ENCODE assay signal across 1 cellular context in the genomic region with DNA sequence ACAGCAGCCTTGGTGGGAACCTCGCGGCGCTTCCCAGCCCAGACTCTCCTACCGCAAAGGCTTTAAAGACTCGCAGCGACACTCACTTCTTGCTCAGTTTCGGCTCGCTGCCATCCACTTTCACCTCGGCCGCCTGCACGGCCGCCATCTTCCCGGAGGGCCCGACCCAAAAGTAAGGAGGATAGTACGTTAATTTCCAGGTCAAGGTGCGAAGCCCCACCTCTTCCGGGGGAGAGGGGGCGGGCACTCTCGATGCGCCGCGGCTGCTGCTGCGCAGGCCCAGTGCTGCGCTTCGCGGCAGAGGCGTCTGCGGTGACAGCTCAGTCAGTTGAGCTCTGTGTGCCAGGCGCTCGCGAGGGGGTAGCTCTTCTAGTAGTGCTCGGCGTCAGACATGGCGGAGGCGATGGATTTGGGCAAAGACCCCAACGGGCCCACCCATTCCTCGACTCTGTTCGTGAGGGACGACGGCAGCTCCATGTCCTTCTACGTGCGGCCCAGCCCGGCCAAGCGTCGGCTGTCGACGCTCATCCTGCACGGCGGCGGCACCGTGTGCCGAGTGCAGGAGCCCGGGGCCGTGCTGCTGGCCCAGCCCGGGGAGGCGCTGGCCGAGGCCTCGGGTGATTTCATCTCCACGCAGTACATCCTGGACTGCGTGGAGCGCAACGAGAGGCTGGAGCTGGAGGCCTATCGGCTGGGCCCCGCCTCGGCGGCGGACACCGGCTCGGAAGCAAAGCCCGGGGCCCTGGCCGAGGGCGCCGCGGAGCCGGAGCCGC.
TF ChIP-seq lines count a peak whose summit lies in the region.

A gene (minus strand): TSS at position 174 of the 773 bp plus-strand sequence. CDS start 26 bp downstream, at position 148.
A gene with protein sequence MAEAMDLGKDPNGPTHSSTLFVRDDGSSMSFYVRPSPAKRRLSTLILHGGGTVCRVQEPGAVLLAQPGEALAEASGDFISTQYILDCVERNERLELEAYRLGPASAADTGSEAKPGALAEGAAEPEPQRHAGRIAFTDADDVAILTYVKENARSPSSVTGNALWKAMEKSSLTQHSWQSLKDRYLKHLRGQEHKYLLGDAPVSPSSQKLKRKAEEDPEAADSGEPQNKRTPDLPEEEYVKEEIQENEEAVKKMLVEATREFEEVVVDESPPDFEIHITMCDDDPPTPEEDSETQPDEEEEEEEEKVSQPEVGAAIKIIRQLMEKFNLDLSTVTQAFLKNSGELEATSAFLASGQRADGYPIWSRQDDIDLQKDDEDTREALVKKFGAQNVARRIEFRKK (plus strand): TSS at position 282 of the 773 bp plus-strand sequence. CDS start 110 bp downstream, at position 392.

TF ChIP-seq in H1, 55 proteins besides CTCF, POLR2A, EP300 and RAD21 (continues in another document):
- TF ChIP-seq TAF7 (optimal IDR thresholded peaks at IDR 0.05; ENCODE audit: borderline replicate concordance, low read depth, low read length) (peak; percentile 86), SIRT6 (IDR thresholded peaks at IDR 0.05; ENCODE audit: low read length) (no peak), RNF2 (IDR thresholded peaks at IDR 0.05; ENCODE audit: borderline replicate concordance, low read depth, low read length, missing control alignments, poor library complexity, severe bottlenecking) (no peak), SIX5 (IDR thresholded peaks at IDR 0.05; ENCODE audit: low read depth, low read length) (no peak), SUZ12 (IDR thresholded peaks at IDR 0.05; ENCODE audit: low read length) (no peak), CTBP2 (IDR thresholded peaks at IDR 0.05; ENCODE audit: borderline replicate concordance, insufficient read depth, insufficient read length, low read length) (no peak), EGR1 (IDR thresholded peaks at IDR 0.05; ENCODE audit: borderline replicate concordance, low read depth, low read length) (no peak), YY1 (IDR thresholded peaks at IDR 0.05; ENCODE audit: low read depth, low read length) (peak; percentile 97), KDM4A (IDR thresholded peaks at IDR 0.05; ENCODE audit: low read depth, low read length, severe bottlenecking) (peak; percentile 81), NANOG (IDR thresholded peaks at IDR 0.05; ENCODE audit: insufficient read depth, low read depth, low read length, poor library complexity, severe bottlenecking) (no peak), MAFK (IDR thresholded peaks at IDR 0.05; ENCODE audit: low read depth, low read length) (no peak), KDM5A (IDR thresholded peaks at IDR 0.05; ENCODE audit: low read length) (peak; percentile 92), TEAD4 (IDR thresholded peaks at IDR 0.05; ENCODE audit: low read depth, low read length) (no peak), EZH2 (IDR thresholded peaks at IDR 0.05; ENCODE audit: low read depth, low read length, severe bottlenecking) (no peak), CREB1 (IDR thresholded peaks at IDR 0.05) (no peak), TBP (IDR thresholded peaks at IDR 0.05; ENCODE audit: low read depth, low read length) (peak; percentile 88), GTF2F1 (IDR thresholded peaks at IDR 0.05; ENCODE audit: borderline replicate concordance, low read depth, low read length) (0 out of 2 replicates have a peak, but pooled peaks have one; percentile 12), JUN (IDR thresholded peaks at IDR 0.05; ENCODE audit: low read depth, low read length) (no peak), CBX5 (IDR thresholded peaks at IDR 0.05; ENCODE audit: low read depth, low read length) (no peak), BRCA1 (IDR thresholded peaks at IDR 0.05; ENCODE audit: low read depth, low read length) (no peak), BACH1 (IDR thresholded peaks at IDR 0.05; ENCODE audit: low read length) (no peak), POLR2AphosphoS5 (IDR thresholded peaks at IDR 0.05; ENCODE audit: low read depth, low read length) (peak; percentile 90; the same call in 1 of the 2 replicates), FOSL1 (IDR thresholded peaks at IDR 0.05; ENCODE audit: insufficient read depth, low read depth, low read length) (no peak), HDAC2 (IDR thresholded peaks at IDR 0.05; ENCODE audit: borderline replicate concordance in 1 of 2, low read depth in 2 of 2, low read length in 2 of 2) (0 out of 4 replicates have a peak, but pooled peaks have one; percentile 36 to 60), SRF (IDR thresholded peaks at IDR 0.05; ENCODE audit: low read depth, low read length) (no peak), PHF8 (conservative IDR thresholded peaks at IDR 0.05; ENCODE audit: low read depth, low read length) (peak; percentile 100), GABPA (IDR thresholded peaks at IDR 0.05; ENCODE audit: borderline replicate concordance, insufficient read depth, low read length) (peak; percentile 67; the same call in 1 of the 2 replicates), ASH2L (IDR thresholded peaks at IDR 0.05; ENCODE audit: low read length) (peak; percentile 89), CEBPB (IDR thresholded peaks at IDR 0.05; ENCODE audit: low read depth, low read length) (no peak), TCF12 (IDR thresholded peaks at IDR 0.05; ENCODE audit: low read depth, low read length) (no peak), JUND (IDR thresholded peaks at IDR 0.05; ENCODE audit: low read length) (peak; percentile 27; the same call in 1 of the 2 replicates), RFX5 (IDR thresholded peaks at IDR 0.05; ENCODE audit: borderline replicate concordance, low read depth, low read length) (no peak), SP2 (IDR thresholded peaks at IDR 0.05; ENCODE audit: low read length) (no peak), CHD1 (IDR thresholded peaks at IDR 0.05; ENCODE audit: low read depth, low read length) (0 out of 2 replicates have a peak, but pooled peaks have one; percentile 3), RXRA (IDR thresholded peaks at IDR 0.05; ENCODE audit: insufficient read depth, low read depth, low read length) (no peak), KDM1A (IDR thresholded peaks at IDR 0.05; ENCODE audit: borderline replicate concordance, low read length) (no peak), ZNF274 (IDR thresholded peaks at IDR 0.05; ENCODE audit: borderline replicate concordance, extremely low read depth, low read length) (no peak), CBX8 (IDR thresholded peaks at IDR 0.05; ENCODE audit: borderline replicate concordance, low read depth, low read length) (no peak), BCL11A (IDR thresholded peaks at IDR 0.05; ENCODE audit: low read depth in 2 of 2, low read length in 2 of 2) (no peak), SAP30 (IDR thresholded peaks at IDR 0.05; ENCODE audit: insufficient read depth, insufficient replicate concordance, low read length) (peak; percentile 65), POU5F1 (IDR thresholded peaks at IDR 0.05; ENCODE audit: low read depth, low read length) (no peak), RBBP5 (IDR thresholded peaks at IDR 0.05; ENCODE audit: borderline replicate concordance, low read depth, low read length) (peak; percentile 50; the same call in 1 of the 2 replicates), TAF1 (IDR thresholded peaks at IDR 0.05; ENCODE audit: low read depth, low read length) (peak; percentile 96)
- TF ChIP-seq, protein P1, sequence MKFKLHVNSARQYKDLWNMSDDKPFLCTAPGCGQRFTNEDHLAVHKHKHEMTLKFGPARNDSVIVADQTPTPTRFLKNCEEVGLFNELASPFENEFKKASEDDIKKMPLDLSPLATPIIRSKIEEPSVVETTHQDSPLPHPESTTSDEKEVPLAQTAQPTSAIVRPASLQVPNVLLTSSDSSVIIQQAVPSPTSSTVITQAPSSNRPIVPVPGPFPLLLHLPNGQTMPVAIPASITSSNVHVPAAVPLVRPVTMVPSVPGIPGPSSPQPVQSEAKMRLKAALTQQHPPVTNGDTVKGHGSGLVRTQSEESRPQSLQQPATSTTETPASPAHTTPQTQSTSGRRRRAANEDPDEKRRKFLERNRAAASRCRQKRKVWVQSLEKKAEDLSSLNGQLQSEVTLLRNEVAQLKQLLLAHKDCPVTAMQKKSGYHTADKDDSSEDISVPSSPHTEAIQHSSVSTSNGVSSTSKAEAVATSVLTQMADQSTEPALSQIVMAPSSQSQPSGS (IDR thresholded peaks at IDR 0.05; ENCODE audit: low read length) = no peak
- TF ChIP-seq, protein P2, sequence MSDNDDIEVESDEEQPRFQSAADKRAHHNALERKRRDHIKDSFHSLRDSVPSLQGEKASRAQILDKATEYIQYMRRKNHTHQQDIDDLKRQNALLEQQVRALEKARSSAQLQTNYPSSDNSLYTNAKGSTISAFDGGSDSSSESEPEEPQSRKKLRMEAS (IDR thresholded peaks at IDR 0.05) = peak; percentile 3; the same call in 1 of the 2 replicates
- TF ChIP-seq, protein P3, sequence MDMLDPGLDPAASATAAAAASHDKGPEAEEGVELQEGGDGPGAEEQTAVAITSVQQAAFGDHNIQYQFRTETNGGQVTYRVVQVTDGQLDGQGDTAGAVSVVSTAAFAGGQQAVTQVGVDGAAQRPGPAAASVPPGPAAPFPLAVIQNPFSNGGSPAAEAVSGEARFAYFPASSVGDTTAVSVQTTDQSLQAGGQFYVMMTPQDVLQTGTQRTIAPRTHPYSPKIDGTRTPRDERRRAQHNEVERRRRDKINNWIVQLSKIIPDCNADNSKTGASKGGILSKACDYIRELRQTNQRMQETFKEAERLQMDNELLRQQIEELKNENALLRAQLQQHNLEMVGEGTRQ (IDR thresholded peaks at IDR 0.05; ENCODE audit: low read length) = no peak
- TF ChIP-seq, protein P4, sequence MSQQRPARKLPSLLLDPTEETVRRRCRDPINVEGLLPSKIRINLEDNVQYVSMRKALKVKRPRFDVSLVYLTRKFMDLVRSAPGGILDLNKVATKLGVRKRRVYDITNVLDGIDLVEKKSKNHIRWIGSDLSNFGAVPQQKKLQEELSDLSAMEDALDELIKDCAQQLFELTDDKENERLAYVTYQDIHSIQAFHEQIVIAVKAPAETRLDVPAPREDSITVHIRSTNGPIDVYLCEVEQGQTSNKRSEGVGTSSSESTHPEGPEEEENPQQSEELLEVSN (IDR thresholded peaks at IDR 0.05) = no peak; the same call in 1 of the 2 replicates
- TF ChIP-seq, protein P5, sequence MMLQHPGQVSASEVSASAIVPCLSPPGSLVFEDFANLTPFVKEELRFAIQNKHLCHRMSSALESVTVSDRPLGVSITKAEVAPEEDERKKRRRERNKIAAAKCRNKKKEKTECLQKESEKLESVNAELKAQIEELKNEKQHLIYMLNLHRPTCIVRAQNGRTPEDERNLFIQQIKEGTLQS (IDR thresholded peaks at IDR 0.05; ENCODE audit: insufficient read depth, low read depth, low read length) = no peak
- TF ChIP-seq, protein P6, sequence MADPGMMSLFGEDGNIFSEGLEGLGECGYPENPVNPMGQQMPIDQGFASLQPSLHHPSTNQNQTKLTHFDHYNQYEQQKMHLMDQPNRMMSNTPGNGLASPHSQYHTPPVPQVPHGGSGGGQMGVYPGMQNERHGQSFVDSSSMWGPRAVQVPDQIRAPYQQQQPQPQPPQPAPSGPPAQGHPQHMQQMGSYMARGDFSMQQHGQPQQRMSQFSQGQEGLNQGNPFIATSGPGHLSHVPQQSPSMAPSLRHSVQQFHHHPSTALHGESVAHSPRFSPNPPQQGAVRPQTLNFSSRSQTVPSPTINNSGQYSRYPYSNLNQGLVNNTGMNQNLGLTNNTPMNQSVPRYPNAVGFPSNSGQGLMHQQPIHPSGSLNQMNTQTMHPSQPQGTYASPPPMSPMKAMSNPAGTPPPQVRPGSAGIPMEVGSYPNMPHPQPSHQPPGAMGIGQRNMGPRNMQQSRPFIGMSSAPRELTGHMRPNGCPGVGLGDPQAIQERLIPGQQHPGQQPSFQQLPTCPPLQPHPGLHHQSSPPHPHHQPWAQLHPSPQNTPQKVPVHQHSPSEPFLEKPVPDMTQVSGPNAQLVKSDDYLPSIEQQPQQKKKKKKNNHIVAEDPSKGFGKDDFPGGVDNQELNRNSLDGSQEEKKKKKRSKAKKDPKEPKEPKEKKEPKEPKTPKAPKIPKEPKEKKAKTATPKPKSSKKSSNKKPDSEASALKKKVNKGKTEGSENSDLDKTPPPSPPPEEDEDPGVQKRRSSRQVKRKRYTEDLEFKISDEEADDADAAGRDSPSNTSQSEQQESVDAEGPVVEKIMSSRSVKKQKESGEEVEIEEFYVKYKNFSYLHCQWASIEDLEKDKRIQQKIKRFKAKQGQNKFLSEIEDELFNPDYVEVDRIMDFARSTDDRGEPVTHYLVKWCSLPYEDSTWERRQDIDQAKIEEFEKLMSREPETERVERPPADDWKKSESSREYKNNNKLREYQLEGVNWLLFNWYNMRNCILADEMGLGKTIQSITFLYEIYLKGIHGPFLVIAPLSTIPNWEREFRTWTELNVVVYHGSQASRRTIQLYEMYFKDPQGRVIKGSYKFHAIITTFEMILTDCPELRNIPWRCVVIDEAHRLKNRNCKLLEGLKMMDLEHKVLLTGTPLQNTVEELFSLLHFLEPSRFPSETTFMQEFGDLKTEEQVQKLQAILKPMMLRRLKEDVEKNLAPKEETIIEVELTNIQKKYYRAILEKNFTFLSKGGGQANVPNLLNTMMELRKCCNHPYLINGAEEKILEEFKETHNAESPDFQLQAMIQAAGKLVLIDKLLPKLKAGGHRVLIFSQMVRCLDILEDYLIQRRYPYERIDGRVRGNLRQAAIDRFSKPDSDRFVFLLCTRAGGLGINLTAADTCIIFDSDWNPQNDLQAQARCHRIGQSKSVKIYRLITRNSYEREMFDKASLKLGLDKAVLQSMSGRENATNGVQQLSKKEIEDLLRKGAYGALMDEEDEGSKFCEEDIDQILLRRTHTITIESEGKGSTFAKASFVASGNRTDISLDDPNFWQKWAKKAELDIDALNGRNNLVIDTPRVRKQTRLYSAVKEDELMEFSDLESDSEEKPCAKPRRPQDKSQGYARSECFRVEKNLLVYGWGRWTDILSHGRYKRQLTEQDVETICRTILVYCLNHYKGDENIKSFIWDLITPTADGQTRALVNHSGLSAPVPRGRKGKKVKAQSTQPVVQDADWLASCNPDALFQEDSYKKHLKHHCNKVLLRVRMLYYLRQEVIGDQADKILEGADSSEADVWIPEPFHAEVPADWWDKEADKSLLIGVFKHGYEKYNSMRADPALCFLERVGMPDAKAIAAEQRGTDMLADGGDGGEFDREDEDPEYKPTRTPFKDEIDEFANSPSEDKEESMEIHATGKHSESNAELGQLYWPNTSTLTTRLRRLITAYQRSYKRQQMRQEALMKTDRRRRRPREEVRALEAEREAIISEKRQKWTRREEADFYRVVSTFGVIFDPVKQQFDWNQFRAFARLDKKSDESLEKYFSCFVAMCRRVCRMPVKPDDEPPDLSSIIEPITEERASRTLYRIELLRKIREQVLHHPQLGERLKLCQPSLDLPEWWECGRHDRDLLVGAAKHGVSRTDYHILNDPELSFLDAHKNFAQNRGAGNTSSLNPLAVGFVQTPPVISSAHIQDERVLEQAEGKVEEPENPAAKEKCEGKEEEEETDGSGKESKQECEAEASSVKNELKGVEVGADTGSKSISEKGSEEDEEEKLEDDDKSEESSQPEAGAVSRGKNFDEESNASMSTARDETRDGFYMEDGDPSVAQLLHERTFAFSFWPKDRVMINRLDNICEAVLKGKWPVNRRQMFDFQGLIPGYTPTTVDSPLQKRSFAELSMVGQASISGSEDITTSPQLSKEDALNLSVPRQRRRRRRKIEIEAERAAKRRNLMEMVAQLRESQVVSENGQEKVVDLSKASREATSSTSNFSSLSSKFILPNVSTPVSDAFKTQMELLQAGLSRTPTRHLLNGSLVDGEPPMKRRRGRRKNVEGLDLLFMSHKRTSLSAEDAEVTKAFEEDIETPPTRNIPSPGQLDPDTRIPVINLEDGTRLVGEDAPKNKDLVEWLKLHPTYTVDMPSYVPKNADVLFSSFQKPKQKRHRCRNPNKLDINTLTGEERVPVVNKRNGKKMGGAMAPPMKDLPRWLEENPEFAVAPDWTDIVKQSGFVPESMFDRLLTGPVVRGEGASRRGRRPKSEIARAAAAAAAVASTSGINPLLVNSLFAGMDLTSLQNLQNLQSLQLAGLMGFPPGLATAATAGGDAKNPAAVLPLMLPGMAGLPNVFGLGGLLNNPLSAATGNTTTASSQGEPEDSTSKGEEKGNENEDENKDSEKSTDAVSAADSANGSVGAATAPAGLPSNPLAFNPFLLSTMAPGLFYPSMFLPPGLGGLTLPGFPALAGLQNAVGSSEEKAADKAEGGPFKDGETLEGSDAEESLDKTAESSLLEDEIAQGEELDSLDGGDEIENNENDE (IDR thresholded peaks at IDR 0.05; ENCODE audit: insufficient replicate concordance, low read length) = no peak
